8 cellular contexts compared by ENCODE assay signal in genomic region chr1:201916649-201917249, GRCh38. TPM values are rescaled to one million over a fixed set of nuclear protein-coding genes. Genes with fewer than 3 reads are reported as not detected.
DNase-seq lines count a peak whose midpoint lies in the region; ATAC-seq and TF ChIP-seq lines count a peak whose summit lies in the region.

No MANE protein-coding gene starts in this region.

- no peak for TF ChIP-seq CTCF in HFF-Myc (IDR thresholded peaks at IDR 0.05; ENCODE audit: low read depth, low read length, missing control alignments)
- no peak for TF ChIP-seq CTCF in hepatocyte (IDR thresholded peaks at IDR 0.05; ENCODE audit: poor library complexity)
- TF ChIP-seq CTCF in GM10248 (IDR thresholded peaks at IDR 0.05; ENCODE audit: control extremely low read depth, extremely low read depth, low read depth, missing control alignments): no peak

- peak overlapping the region; percentile 73 for H3K27ac ChIP-seq in hepatocyte

- no peaks in the 10 kb centered on the region for H3K4me1 Mint-ChIP-seq in stimulated activated memory B cell treated with anti-CD40 and anti-IgM and Interleukin-4, amounts not matched to agents 10 μg/mL and 1 μg/mL and 100 μg/mL, for 72 hours

- no peaks in the 10 kb centered on the region for H3K36me3 Mint-ChIP-seq in stimulated activated memory B cell treated with anti-CD40 and anti-IgM and Interleukin-4, amounts not matched to agents 10 μg/mL and 1 μg/mL and 100 μg/mL, for 72 hours

- H3K9me3 ChIP-seq in hepatocyte (ENCODE audit: low read depth): no peaks in the 10 kb centered on the region

- peaks cover 18% of the 10 kb centered on the region for H3K4me1 ChIP-seq in hepatocyte (ENCODE audit: insufficient read depth)

- no peaks in the 10 kb centered on the region for H4K20me1 ChIP-seq in hepatocyte (ENCODE audit: insufficient read depth, poor library complexity, severe bottlenecking)

- H3K4me2 ChIP-seq in hepatocyte: peak overlapping the region; percentile 46

- H3K9me3 Mint-ChIP-seq in stimulated activated memory B cell treated with anti-CD40 and anti-IgM and Interleukin-4, amounts not matched to agents 10 μg/mL and 1 μg/mL and 100 μg/mL, for 72 hours: no peaks in the 10 kb centered on the region

- H3K36me3 ChIP-seq in hepatocyte (replicated peaks; ENCODE audit: insufficient read depth, low read depth): no peaks in the 10 kb centered on the region

- H3K79me2 ChIP-seq in hepatocyte: peaks cover 3% of the 10 kb centered on the region

- no peak overlapping the region for H3K4me3 Mint-ChIP-seq in stimulated activated memory B cell treated with anti-CD40 and anti-IgM and Interleukin-4, amounts not matched to agents 10 μg/mL and 1 μg/mL and 100 μg/mL, for 72 hours

- no peaks in the 10 kb centered on the region for H3K27me3 ChIP-seq in hepatocyte

- ATAC-seq in SK-N-SH treated with all-trans-retinoic acid at 6 μM for 48 hours (peak; percentile 74), HG02870 (IDR thresholded peaks at IDR 0.05; ENCODE audit: unreplicated experiment) (no peak), GM19351 (IDR thresholded peaks at IDR 0.05; ENCODE audit: unreplicated experiment) (no peak), GM19397 (IDR thresholded peaks at IDR 0.05; ENCODE audit: unreplicated experiment) (no peak)
- ATAC-seq in stimulated activated memory B cell treated with anti-CD40 and anti-IgM and Interleukin-4, amounts not matched to agents 10 μg/mL and 1 μg/mL and 100 μg/mL, for 72 hours: peak; percentile 49

- POLR2A ChIA-PET in GM10248 (lab: Yijun Ruan, JAX): no interaction called here

- H3K27me3 Mint-ChIP-seq in stimulated activated memory B cell treated with anti-CD40 and anti-IgM and Interleukin-4, amounts not matched to agents 10 μg/mL and 1 μg/mL and 100 μg/mL, for 72 hours: peaks cover 52% of the 10 kb centered on the region

- peak; percentile 72 for DNase-seq in HFF-Myc (ENCODE audit: extremely low read depth, low read depth)
- DNase-seq in hepatocyte (ENCODE audit: low spot score): peak; percentile 81
- DNase-seq in GM10248 (ENCODE audit: extremely low spot score): no peak

- H3K4me3 ChIP-seq in HFF-Myc (replicated peaks; ENCODE audit: low read depth, low read length) (no peak overlapping the region), hepatocyte (no peak overlapping the region)

- WGBS in hepatocyte (ENCODE audit: low lambda C conversion rate, missing lambda C conversion rate): 39% methylated on average over 11 of the region's 11 CpGs

- CTCF ChIA-PET in GM10248 (lab: Yijun Ruan, JAX): interaction anchor here (1.8 kb wide), 1 partner anchor 21 kb away, joined by 7 read pairs; no protein-coding TSS in a partner anchor

- no peak overlapping the region for H3K27ac Mint-ChIP-seq in stimulated activated memory B cell treated with anti-CD40 and anti-IgM and Interleukin-4, amounts not matched to agents 10 μg/mL and 1 μg/mL and 100 μg/mL, for 72 hours

- H3K9me2 ChIP-seq in hepatocyte (replicated peaks; ENCODE audit: insufficient read depth): no peaks in the 10 kb centered on the region

- no peak overlapping the region for H2AFZ ChIP-seq in hepatocyte

TF ChIP-seq in SK-N-SH treated with all-trans-retinoic acid at 6 μM for 48 hours, 23 proteins besides CTCF, POLR2A, EP300 and RAD21:
- TF ChIP-seq SNAI2 (CRISPR knock-in tag; IDR thresholded peaks at IDR 0.05) (no peak), ESRRG (CRISPR knock-in tag; IDR thresholded peaks at IDR 0.05) (no peak), ISL1 (CRISPR knock-in tag; IDR thresholded peaks at IDR 0.05) (no peak), TCF4 (CRISPR knock-in tag; IDR thresholded peaks at IDR 0.05; ENCODE audit: borderline replicate concordance) (no peak), ZC3H10 (CRISPR knock-in tag; IDR thresholded peaks at IDR 0.05) (no peak), GLIS3 (CRISPR knock-in tag; IDR thresholded peaks at IDR 0.05) (no peak), ZNF8 (CRISPR knock-in tag; IDR thresholded peaks at IDR 0.05) (no peak), ZNF565 (CRISPR knock-in tag; conservative IDR thresholded peaks at IDR 0.05; ENCODE audit: low read depth) (no peak), OSR1 (CRISPR knock-in tag; IDR thresholded peaks at IDR 0.05) (no peak), TOX (CRISPR knock-in tag; IDR thresholded peaks at IDR 0.05; ENCODE audit: borderline replicate concordance) (no peak), CSDC2 (CRISPR knock-in tag; IDR thresholded peaks at IDR 0.05) (no peak), CREB5 (CRISPR knock-in tag; IDR thresholded peaks at IDR 0.05; ENCODE audit: low read depth) (no peak)
- TF ChIP-seq, protein P1, sequence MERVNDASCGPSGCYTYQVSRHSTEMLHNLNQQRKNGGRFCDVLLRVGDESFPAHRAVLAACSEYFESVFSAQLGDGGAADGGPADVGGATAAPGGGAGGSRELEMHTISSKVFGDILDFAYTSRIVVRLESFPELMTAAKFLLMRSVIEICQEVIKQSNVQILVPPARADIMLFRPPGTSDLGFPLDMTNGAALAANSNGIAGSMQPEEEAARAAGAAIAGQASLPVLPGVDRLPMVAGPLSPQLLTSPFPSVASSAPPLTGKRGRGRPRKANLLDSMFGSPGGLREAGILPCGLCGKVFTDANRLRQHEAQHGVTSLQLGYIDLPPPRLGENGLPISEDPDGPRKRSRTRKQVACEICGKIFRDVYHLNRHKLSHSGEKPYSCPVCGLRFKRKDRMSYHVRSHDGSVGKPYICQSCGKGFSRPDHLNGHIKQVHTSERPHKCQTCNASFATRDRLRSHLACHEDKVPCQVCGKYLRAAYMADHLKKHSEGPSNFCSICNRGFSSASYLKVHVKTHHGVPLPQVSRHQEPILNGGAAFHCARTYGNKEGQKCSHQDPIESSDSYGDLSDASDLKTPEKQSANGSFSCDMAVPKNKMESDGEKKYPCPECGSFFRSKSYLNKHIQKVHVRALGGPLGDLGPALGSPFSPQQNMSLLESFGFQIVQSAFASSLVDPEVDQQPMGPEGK (CRISPR knock-in tag; IDR thresholded peaks at IDR 0.05; ENCODE audit: borderline replicate concordance): no peak

RNA-seq across cellular contexts. Expression of gene SHISA4, which starts 28.1 kb away (rescaled TPM):
- total RNA-seq in hepatocyte: 9.6 and 10.2 TPM in 2 replicates
- 24.0 and 31.2 TPM in 2 replicates for polyA plus RNA-seq in hepatocyte

RNA-seq across cellular contexts. Expression of gene LMOD1, which starts 29.6 kb away (rescaled TPM):
- 8.6 and 8.7 TPM in 2 replicates for total RNA-seq in hepatocyte
- polyA plus RNA-seq in hepatocyte: 6.4 and 9.0 TPM in 2 replicates

RNA-seq across cellular contexts. Expression of gene TIMM17A, which starts 38.6 kb away (rescaled TPM):
- 54.5 and 65.0 TPM in 2 replicates for total RNA-seq in hepatocyte
- polyA plus RNA-seq in hepatocyte: 88.3 and 90.1 TPM in 2 replicates

Comparison
In these comparisons a context has a peak if more than half of its experiments do, and no peak if none do; other contexts are left out.
1. ATAC-seq: peak in SK-N-SH treated with all-trans-retinoic acid at 6 μM for 48 hours (single experiment) and stimulated activated memory B cell treated with anti-CD40 and anti-IgM and Interleukin-4, amounts not matched to agents 10 μg/mL and 1 μg/mL and 100 μg/mL, for 72 hours (single experiment); none in HG02870 (single experiment), GM19351 (single experiment) and GM19397 (single experiment).